2 cellular contexts compared by ENCODE assay signal in genomic region chr19:49814010-49814409, GRCh38.
TF ChIP-seq lines count a peak whose summit lies in the region.

No MANE protein-coding gene starts in this region.

TF ChIP-seq in GM23338, 12 proteins besides CTCF, POLR2A, EP300 and RAD21:
- TF ChIP-seq EZH2phosphoT487 (IDR thresholded peaks at IDR 0.05; ENCODE audit: unreplicated experiment): no peak
- no peak for TF ChIP-seq REST (IDR thresholded peaks at IDR 0.05; ENCODE audit: unreplicated experiment)
- TF ChIP-seq ZNF114 (CRISPR knock-in tag; IDR thresholded peaks at IDR 0.05): no peak
- no peak for TF ChIP-seq ETS1 (IDR thresholded peaks at IDR 0.05)
- TF ChIP-seq CREB1 (CRISPR knock-in tag; IDR thresholded peaks at IDR 0.05; ENCODE audit: low read depth): no peak
- TF ChIP-seq EZH2 (IDR thresholded peaks at IDR 0.05; ENCODE audit: low read depth, unreplicated experiment): no peak
- no peak for TF ChIP-seq STAT1 (IDR thresholded peaks at IDR 0.05; ENCODE audit: unreplicated experiment)
- TF ChIP-seq JUNB (IDR thresholded peaks at IDR 0.05; ENCODE audit: unreplicated experiment): no peak
- no peak for TF ChIP-seq POLR2AphosphoS5 (IDR thresholded peaks at IDR 0.05; ENCODE audit: low read depth)
- no peak for TF ChIP-seq ZNF462 (CRISPR knock-in tag; IDR thresholded peaks at IDR 0.05)
- no peak for TF ChIP-seq NANOG (IDR thresholded peaks at IDR 0.05; ENCODE audit: borderline replicate concordance)
- no peak for TF ChIP-seq ZNF331 (CRISPR knock-in tag; IDR thresholded peaks at IDR 0.05; ENCODE audit: low read depth)

TF ChIP-seq in endothelial cell of umbilical vein, 7 proteins besides CTCF, POLR2A, EP300 and RAD21:
- TF ChIP-seq FOS (IDR thresholded peaks at IDR 0.05; ENCODE audit: borderline replicate concordance, insufficient read depth, low read length) (peak; percentile 11), POLR2AphosphoS5 (IDR thresholded peaks at IDR 0.05; ENCODE audit: insufficient read depth, low read depth, low read length) (no peak), JUN (IDR thresholded peaks at IDR 0.05; ENCODE audit: borderline replicate concordance, insufficient read depth, insufficient read length, low read depth) (no peak), GATA2 (IDR thresholded peaks at IDR 0.05; ENCODE audit: insufficient read depth, insufficient read length, low read depth, low read length) (no peak)
TF ChIP-seq in endothelial cell of umbilical vein: peak in this region for 1.
